Comparison of ENCODE assay signal across 20 cellular contexts in genomic region chr11:45321669-45322068, GRCh38. TPM values are rescaled to one million over a fixed set of nuclear protein-coding genes. Genes with fewer than 3 reads are reported as not detected.
"Had no signal": no experiment of that assay in that cellular context is flagged by ENCODE, and none has a peak within 500 bp of the region (broad histone marks: within the 10 kb centered on the region; RNA-seq: fewer than 3 reads in every experiment).

No MANE protein-coding gene starts in this region.

- H3K27ac ChIP-seq: HL-60, KMS-11 had no signal

- H3K4me3 ChIP-seq: K562 had no signal

- H3K27ac Mint-ChIP-seq: IgD-negative memory B cell had no signal

- H3K36me3 Mint-ChIP-seq: IgD-negative memory B cell had no signal

- H3K4me3 Mint-ChIP-seq: IgD-negative memory B cell had no signal

- DNase-seq: Kasumi-1, MM.1S, NCI-H1092 treated with DMSO at 0.1 percent for 48 hours, NCI-H1436, NCI-H187, NCI-H2029, NCI-H2081 treated with DMSO at 0.1 percent for 48 hours, NCI-H2171, NCI-H226, NCI-H446, NCI-H510A, NCI-H524 treated with DMSO at 0.1 percent for 48 hours, NCI-H69, NCI-H774, RPMI8226, SHP77 had no signal

- H3K4me1 Mint-ChIP-seq: IgD-negative memory B cell had no signal

- ATAC-seq: K562 had no signal

RNA-seq across cellular contexts. Expression of gene SYT13, which starts 35.5 kb away (rescaled TPM):
- polyA plus RNA-seq: IgD-negative memory B cell had no signal
